ENCODE assay signal across 8 cellular contexts in genomic region chr19:43640424-43640757, GRCh38. TPM values are rescaled to one million over a fixed set of nuclear protein-coding genes. Genes with fewer than 3 reads are reported as not detected.
DNase-seq lines count a peak whose midpoint lies in the region; ATAC-seq and TF ChIP-seq lines count a peak whose summit lies in the region.

No MANE protein-coding gene starts in this region.

- peaks cover 25% of the 10 kb centered on the region for H3K27me3 Mint-ChIP-seq in endothelial cell (ENCODE audit: unreplicated experiment)
- H3K27me3 Mint-ChIP-seq in nephron progenitor cell (ENCODE audit: low read depth, poor library complexity): peaks cover 72% of the 10 kb centered on the region

- peaks cover 14% of the 10 kb centered on the region for H3K4me1 Mint-ChIP-seq in endothelial cell (ENCODE audit: unreplicated experiment)
- H3K4me1 Mint-ChIP-seq in nephron progenitor cell: peaks cover 35% of the 10 kb centered on the region

- H3K9me3 Mint-ChIP-seq in endothelial cell (ENCODE audit: unreplicated experiment) (no peaks in the 10 kb centered on the region), nephron progenitor cell (peaks cover 9% of the 10 kb centered on the region)

- CTCF ChIA-PET in AG04450 (lab: Charles Lee): no interaction called here

- peak overlapping the region; percentile 36 for H3K27ac Mint-ChIP-seq in endothelial cell (ENCODE audit: unreplicated experiment)
- H3K27ac Mint-ChIP-seq in nephron progenitor cell: no peak overlapping the region

- H3K4me3 ChIP-seq in AG04450 (ENCODE audit: low read depth, low read length): peak overlapping the region; percentile 64

- H3K27ac ChIP-seq in AG04450 (ENCODE audit: low read depth, low read length): no peak overlapping the region

- H3K4me3 Mint-ChIP-seq in endothelial cell (ENCODE audit: unreplicated experiment) (peak overlapping the region; percentile 93), nephron progenitor cell (peak overlapping the region; percentile 82)

- peaks cover 16% of the 10 kb centered on the region for H3K36me3 Mint-ChIP-seq in endothelial cell (ENCODE audit: low read depth, unreplicated experiment)
- H3K36me3 Mint-ChIP-seq in nephron progenitor cell (ENCODE audit: low read depth): peaks cover 15% of the 10 kb centered on the region

- H3K27me3 ChIP-seq in AG04450 (ENCODE audit: control insufficient read depth, insufficient read depth, low read length): peaks cover 24% of the 10 kb centered on the region

- ATAC-seq in HG03442 (IDR thresholded peaks at IDR 0.05; ENCODE audit: unreplicated experiment) (no peak), HG02970 (IDR thresholded peaks at IDR 0.05; ENCODE audit: low FRiP score, unreplicated experiment) (no peak)

- H3K9me3 ChIP-seq in AG04450 (ENCODE audit: control insufficient read depth, insufficient read depth, low read length): no peaks in the 10 kb centered on the region

- POLR2A ChIA-PET in AG04450 (lab: Yijun Ruan, JAX): no interaction called here

- no peak for DNase-seq in AG04450 (ENCODE audit: low read depth, low spot score)
- DNase-seq in NCI-H69 (lab: John Stamatoyannopoulos, UW): peak; percentile 31
- no peak for DNase-seq in endothelial cell (ENCODE audit: low spot score)
- no peak for DNase-seq in nephron progenitor cell
- DNase-seq in HPDE6-E6E7 (ENCODE audit: extremely low spot score): no peak
- DNase-seq in NCI-H2196 (lab: John Stamatoyannopoulos, UW; ENCODE audit: unreplicated experiment): no peak

- no peak for TF ChIP-seq CTCF in AG04450 (IDR thresholded peaks at IDR 0.05; ENCODE audit: low read depth, low read length)
- TF ChIP-seq CTCF in endothelial cell (IDR thresholded peaks at IDR 0.05; ENCODE audit: unreplicated experiment): no peak
- TF ChIP-seq CTCF in nephron progenitor cell (IDR thresholded peaks at IDR 0.05): no peak

RNA-seq across cellular contexts. Expression of gene CADM4, which starts 0.7 kb away (rescaled TPM):
- 3.7 and 5.3 TPM in 2 replicates for polyA plus RNA-seq in AG04450 (2011; rRNA removed)
- 2.3 and 3.0 TPM in 2 replicates for polyA minus RNA-seq in AG04450 (2011; rRNA and poly(A)+ RNA removed)
- 21.1 TPM for total RNA-seq in endothelial cell (ENCODE audit: unreplicated experiment)

RNA-seq across cellular contexts. Expression of gene ZNF428, which starts 21.0 kb away (rescaled TPM):
- 18.7 and 23.2 TPM in 2 replicates for polyA plus RNA-seq in AG04450 (2011; rRNA removed)
- polyA minus RNA-seq in AG04450 (2011; rRNA and poly(A)+ RNA removed): 4.1 and 4.6 TPM in 2 replicates
- 97.7 TPM for total RNA-seq in endothelial cell (ENCODE audit: unreplicated experiment)

RNA-seq across cellular contexts. Expression of gene SRRM5, which starts 28.5 kb away (rescaled TPM):
- polyA plus RNA-seq in AG04450 (2011; rRNA removed): 0.07 and 0.12 TPM in 2 replicates
- not detected in 2 replicates for polyA minus RNA-seq in AG04450 (2011; rRNA and poly(A)+ RNA removed)
- total RNA-seq in endothelial cell (ENCODE audit: unreplicated experiment): 0.26 TPM

RNA-seq across cellular contexts. Expression of gene PLAUR, which starts 29.6 kb away (rescaled TPM):
- polyA plus RNA-seq in AG04450 (2011; rRNA removed): 75.5 and 89.9 TPM in 2 replicates
- polyA minus RNA-seq in AG04450 (2011; rRNA and poly(A)+ RNA removed): 53.3 and 65.0 TPM in 2 replicates
- 16.3 TPM for total RNA-seq in endothelial cell (ENCODE audit: unreplicated experiment)

RNA-seq across cellular contexts. Expression of gene ZNF576, which starts 44.0 kb away (rescaled TPM):
- polyA plus RNA-seq in AG04450 (2011; rRNA removed): 9.3 and 11.3 TPM in 2 replicates
- polyA minus RNA-seq in AG04450 (2011; rRNA and poly(A)+ RNA removed): 5.9 and 6.4 TPM in 2 replicates
- 10.7 TPM for total RNA-seq in endothelial cell (ENCODE audit: unreplicated experiment)
